20 cellular contexts compared by ENCODE assay signal in genomic region chr3:65348596-65348995, GRCh38.
DNase-seq lines count a peak whose midpoint lies in the region; TF ChIP-seq lines count a peak whose summit lies in the region.
"Had no signal": no experiment of that assay in that cellular context is flagged by ENCODE, and none has a peak within 500 bp of the region (broad histone marks: within the 10 kb centered on the region; RNA-seq: fewer than 3 reads in every experiment).

No MANE protein-coding gene starts in this region.

- DNase-seq in AG09309 (ENCODE audit: low read depth) = peak; percentile 33
- DNase-seq in HFF-Myc (ENCODE audit: extremely low read depth, low read depth) = peak; percentile 47
- DNase-seq in brain pericyte (ENCODE audit: low read depth, low spot score) = peak; percentile 55
- DNase-seq in iris pigment epithelial cell (ENCODE audit: low read depth) = peak; percentile 71
- no peak for DNase-seq in NCI-H345 treated with DMSO at 0.1 percent for 48 hours (lab: John Stamatoyannopoulos, UW; ENCODE audit: unreplicated experiment)
- no peak for DNase-seq in glomerular visceral epithelial cell (ENCODE audit: extremely low spot score)
- DNase-seq in activated naive CD4-positive, alpha-beta T cell (lab: John Stamatoyannopoulos, UW) = no peak
- no peak for DNase-seq in PC-9
- DNase-seq: ACHN; activated CD4-positive, alpha-beta T cell treated with anti-CD3 and anti-CD28 coated beads for 48 hours; activated effector memory CD4-positive, alpha-beta T cell treated with anti-CD3 and anti-CD28 coated beads, Interleukin-2, amount 50 U/mL, for 16 hours; amygdala; COR-L47; left ventricle myocardium inferior; NCI-H1436; NCI-H2171; occipital lobe; right cardiac atrium; SK-N-SH; upper lobe of left lung had no signal

- intact Hi-C loops in PC-9 (cut with micrococcal nuclease; ENCODE audit: unreplicated experiment) = no loop called here

- H3K4me1 ChIP-seq in PC-9 (replicated peaks; ENCODE audit: insufficient read depth) = no peaks in the 10 kb centered on the region
- H3K4me1 ChIP-seq: upper lobe of left lung had no signal

- POLR2A ChIA-PET in PC-9 (lab: Charles Lee; ENCODE audit: unreplicated experiment) = no interaction called here

- H4K20me1 ChIP-seq in PC-9 (ENCODE audit: insufficient read depth) = no peaks in the 10 kb centered on the region

- H3K9me3 ChIP-seq in PC-9 (ENCODE audit: insufficient read depth, low read depth) = no peaks in the 10 kb centered on the region
- H3K9me3 ChIP-seq: left ventricle myocardium inferior, SK-N-SH, upper lobe of left lung had no signal

- H3K4me2 ChIP-seq in PC-9 = no peak overlapping the region
- H3K4me2 ChIP-seq: SK-N-SH had no signal

- no peaks in the 10 kb centered on the region for H3K79me2 ChIP-seq in PC-9 (ENCODE audit: low read depth)

- CTCF ChIA-PET in PC-9 (lab: Charles Lee) = no interaction called here

- BruUV-seq in PC-9 (replicated peaks; lab: Mats Ljungman, UMichigan) = no TSS peak

- H3K4me3 ChIP-seq in AG09309 (ENCODE audit: control insufficient read depth, low read depth, low read length) = no peak overlapping the region
- no peak overlapping the region for H3K4me3 ChIP-seq in HFF-Myc (replicated peaks; ENCODE audit: low read depth, low read length)
- no peak overlapping the region for H3K4me3 ChIP-seq in PC-9
- H3K4me3 ChIP-seq: left ventricle myocardium inferior, upper lobe of left lung had no signal

- H3K27ac ChIP-seq in PC-9 = no peak overlapping the region
- H3K27ac ChIP-seq: left ventricle myocardium inferior, upper lobe of left lung had no signal

- H3K36me3 ChIP-seq in PC-9 (ENCODE audit: low read depth) = no peaks in the 10 kb centered on the region
- H3K36me3 ChIP-seq: left ventricle myocardium inferior, upper lobe of left lung had no signal

- no peaks in the 10 kb centered on the region for H3K27me3 ChIP-seq in PC-9 (ENCODE audit: insufficient read depth, low read depth)
- H3K27me3 ChIP-seq: upper lobe of left lung had no signal

- H2AFZ ChIP-seq in PC-9 = no peak overlapping the region

- no peaks in the 10 kb centered on the region for H3K9me2 ChIP-seq in PC-9 (ENCODE audit: insufficient read depth)
- H3K9me2 ChIP-seq: SK-N-SH had no signal

- no peak for TF ChIP-seq CTCF in AG09309 (IDR thresholded peaks at IDR 0.05; ENCODE audit: control insufficient read depth, insufficient read depth, low read depth, low read length, missing control alignments)
- no peak for TF ChIP-seq CTCF in HFF-Myc (IDR thresholded peaks at IDR 0.05; ENCODE audit: low read depth, low read length, missing control alignments)
- no peak for TF ChIP-seq CTCF in PC-9 (conservative IDR thresholded peaks at IDR 0.05)

- H3F3A ChIP-seq in PC-9 (ENCODE audit: insufficient read depth, low read depth) = no peaks in the 10 kb centered on the region

Comparison
In these comparisons a context has a peak if more than half of its experiments do, and no peak if none do; other contexts are left out.
1. DNase-seq: peak in AG09309 (single experiment), HFF-Myc (single experiment), brain pericyte (single experiment) and iris pigment epithelial cell (single experiment); none in NCI-H345 treated with DMSO at 0.1 percent for 48 hours (single experiment), glomerular visceral epithelial cell (single experiment), activated naive CD4-positive, alpha-beta T cell (0 of 4) and PC-9 (0 of 2).